ENCODE assay signal across 12 cellular contexts in genomic region chr12:104865080-104865479, GRCh38.
DNase-seq lines count a peak whose midpoint lies in the region; ATAC-seq and TF ChIP-seq lines count a peak whose summit lies in the region.
"Had no signal": no experiment of that assay in that cellular context is flagged by ENCODE, and none has a peak within 500 bp of the region (broad histone marks: within the 10 kb centered on the region; RNA-seq: fewer than 3 reads in every experiment).

No MANE protein-coding gene starts in this region.

- no peaks in the 10 kb centered on the region for H3K27me3 Mint-ChIP-seq in neural progenitor cell (ENCODE audit: insufficient read depth, low read depth)

- no peaks in the 10 kb centered on the region for H3K36me3 Mint-ChIP-seq in neural progenitor cell

- no peak overlapping the region for H3K4me3 Mint-ChIP-seq in neural progenitor cell

- no peaks in the 10 kb centered on the region for H3K9me3 Mint-ChIP-seq in neural progenitor cell

- no peaks in the 10 kb centered on the region for H3K4me1 Mint-ChIP-seq in neural progenitor cell

- peak; percentile 18 for ATAC-seq in Right ventricle myocardium superior (ENCODE audit: poor library complexity)
- no peak for ATAC-seq in heart left ventricle
- ATAC-seq in HG02852 (IDR thresholded peaks at IDR 0.05; ENCODE audit: unreplicated experiment): peak; percentile 93
- no peak for ATAC-seq in GM19023 (IDR thresholded peaks at IDR 0.05; ENCODE audit: unreplicated experiment)

- H3F3A ChIP-seq in neural progenitor cell (ENCODE audit: low read depth): no peaks in the 10 kb centered on the region

- H3K27me3 ChIP-seq in heart left ventricle (no peaks in the 10 kb centered on the region), OCI-LY3 (ENCODE audit: low read depth, low read length) (no peaks in the 10 kb centered on the region), colonic mucosa (no peaks in the 10 kb centered on the region), neural progenitor cell (no peaks in the 10 kb centered on the region)

- H3K36me3 ChIP-seq in heart left ventricle (peaks cover 0 to 4% (median 0%) of the 10 kb centered on the region in 9 donors), OCI-LY3 (replicated peaks; ENCODE audit: low read depth, low read length) (peaks cover 15% of the 10 kb centered on the region), colonic mucosa (no peaks in the 10 kb centered on the region), neural progenitor cell (no peaks in the 10 kb centered on the region)

- no peak for TF ChIP-seq POLR2A in heart left ventricle (IDR thresholded peaks at IDR 0.05)

- H3K79me2 ChIP-seq in OCI-LY3 (ENCODE audit: low read length) (no peaks in the 10 kb centered on the region; the same call in 1 of the 2 replicates), neural progenitor cell (ENCODE audit: low read depth) (no peaks in the 10 kb centered on the region)

- DNase-seq in Right ventricle myocardium superior: no peak
- DNase-seq in heart left ventricle: no peak
- no peak for DNase-seq in effector CD4-positive, alpha-beta T cell
- no peak for DNase-seq in colonic mucosa
- no peak for DNase-seq in neural progenitor cell (ENCODE audit: low spot score)
- DNase-seq: left cardiac atrium; NCI-H524 treated with DMSO at 0.1 percent for 48 hours; stimulated activated CD4-positive, alpha-beta T cell treated with anti-CD3 and anti-CD28 coated beads, Interleukin-4, amount 100 ng/mL, for 1 hour had no signal

- H2AFZ ChIP-seq in OCI-LY3 (ENCODE audit: low read depth, low read length) (no peak overlapping the region), neural progenitor cell (replicated peaks) (no peak overlapping the region)

- H3K4me3 ChIP-seq in heart left ventricle: no peak overlapping the region
- peak overlapping the region; percentile 28; the same call in 1 of the 2 replicates for H3K4me3 ChIP-seq in OCI-LY3 (ENCODE audit: low read length)
- no peak overlapping the region for H3K4me3 ChIP-seq in colonic mucosa
- H3K4me3 ChIP-seq in neural progenitor cell: no peak overlapping the region

- TF ChIP-seq CTCF in heart left ventricle (IDR thresholded peaks at IDR 0.05): no peak
- no peak for TF ChIP-seq CTCF in OCI-LY3 (IDR thresholded peaks at IDR 0.05; ENCODE audit: low read depth, low read length)
- TF ChIP-seq CTCF in colonic mucosa (IDR thresholded peaks at IDR 0.05): no peak
- no peak for TF ChIP-seq CTCF in neural progenitor cell (IDR thresholded peaks at IDR 0.05)

- peaks cover 0 to 26% (median 7%) of the 10 kb centered on the region in 12 donors for H3K4me1 ChIP-seq in heart left ventricle
- H3K4me1 ChIP-seq in OCI-LY3 (ENCODE audit: low read length): peaks cover 57% of the 10 kb centered on the region
- no peaks in the 10 kb centered on the region for H3K4me1 ChIP-seq in colonic mucosa
- H3K4me1 ChIP-seq in neural progenitor cell: no peaks in the 10 kb centered on the region

- WGBS in heart left ventricle, 4 donors: 32 to 44% (median 36%) methylated on average over 1 of the region's 1 CpG

- H3K9ac ChIP-seq in OCI-LY3 (ENCODE audit: low read length) (peak overlapping the region; percentile 34; the same call in 1 of the 2 replicates), colonic mucosa (ENCODE audit: low read depth in 2 of 2, low read length in 2 of 2) (no peak overlapping the region), neural progenitor cell (no peak overlapping the region)
- H3K9ac ChIP-seq: KMS-11 had no signal

- no peak overlapping the region for H3K27ac Mint-ChIP-seq in neural progenitor cell

- intact Hi-C loops in Right ventricle myocardium superior (cut with DNase I): no loop called here
- intact Hi-C loops in heart left ventricle (cut with DNase I): loop anchor here in 4 of 10 donors (10.0 kb wide), 3 partner anchors 120 to 410 kb away; partner anchors contain the start of gene CHST11 (in 1 of the 4)
- intact Hi-C loops in colonic mucosa (cut with DNase I): no loop called here

- no peaks in the 10 kb centered on the region for H4K20me1 ChIP-seq in OCI-LY3 (ENCODE audit: insufficient read depth, low read length)
- no peaks in the 10 kb centered on the region for H4K20me1 ChIP-seq in neural progenitor cell (ENCODE audit: low read depth)

- H3K4me2 ChIP-seq in OCI-LY3 (ENCODE audit: low read length) (peak overlapping the region; percentile 67), neural progenitor cell (no peak overlapping the region)
- H3K4me2 ChIP-seq: KMS-11 had no signal

- H3K9me3 ChIP-seq in heart left ventricle: no peaks in the 10 kb centered on the region
- H3K9me3 ChIP-seq in OCI-LY3 (ENCODE audit: insufficient read depth, low read length): no peaks in the 10 kb centered on the region
- H3K9me3 ChIP-seq in colonic mucosa: no peaks in the 10 kb centered on the region
- no peaks in the 10 kb centered on the region for H3K9me3 ChIP-seq in neural progenitor cell (ENCODE audit: low read depth)

- H3K27ac ChIP-seq in heart left ventricle (no peak overlapping the region), OCI-LY3 (ENCODE audit: low read length) (peak overlapping the region; percentile 88), colonic mucosa (no peak overlapping the region), neural progenitor cell (no peak overlapping the region)
- H3K27ac ChIP-seq: KMS-11 had no signal

Comparison
In these comparisons a context has a peak if more than half of its experiments do, and no peak if none do; other contexts are left out.
1. ATAC-seq: peak in Right ventricle myocardium superior (single experiment) and HG02852 (single experiment); none in heart left ventricle (0 of 4) and GM19023 (single experiment).